32 cellular contexts compared by ENCODE assay signal in genomic region chr2:120389036-120389391, GRCh38. TPM values are rescaled to one million over a fixed set of nuclear protein-coding genes. Genes with fewer than 3 reads are reported as not detected.
DNase-seq lines count a peak whose midpoint lies in the region; ATAC-seq, FAIRE-seq and TF ChIP-seq lines count a peak whose summit lies in the region.
"Had no signal": no experiment of that assay in that cellular context is flagged by ENCODE, and none has a peak within 500 bp of the region (broad histone marks: within the 10 kb centered on the region; RNA-seq: fewer than 3 reads in every experiment).

No MANE protein-coding gene starts in this region.

- peak; percentile 4 for DNase-seq in activated CD4-positive, alpha-beta memory T cell treated with anti-CD3 and anti-CD28 coated beads for 36 hours
- no peak for DNase-seq in activated CD4-positive, alpha-beta memory T cell treated with anti-CD3 and anti-CD28 coated beads, Interleukin-2, amount 10 ng/mL, durations not matched to agents 7 days and 5 days
- DNase-seq in activated B cell treated with CpG ODN at 0.5 μM for 24 hours (peak; percentile 7), HepG2 (ENCODE audit: low spot score) (no peak), stomach (peak; percentile 3), amniotic stem cell (lab: John Stamatoyannopoulos, UW) (no peak), smooth muscle cell (lab: John Stamatoyannopoulos, UW; ENCODE audit: unreplicated experiment) (no peak)
- DNase-seq in activated CD4-positive, alpha-beta T cell treated with anti-CD3 and anti-CD28 coated beads, Interleukin-2, amount 10 ng/mL, durations not matched to agents 7 days and 5 days = no peak
- DNase-seq: 8988T; activated CD4-positive, alpha-beta T cell treated with anti-CD3 and anti-CD28 coated beads for 1 hour; activated CD8-positive, alpha-beta memory T cell treated with anti-CD3 and anti-CD28 coated beads for 24 hours; activated naive CD4-positive, alpha-beta T cell treated with anti-CD3 and anti-CD28 coated beads for 36 hours; CD4-positive, CD25-positive, alpha-beta regulatory T cell; effector memory CD8-positive, alpha-beta T cell; KG1; MG63; midbrain; naive thymus-derived CD4-positive, alpha-beta T cell; NCI-H2081 treated with DMSO at 0.1 percent for 48 hours; NCI-H345; NCI-H774; occipital lobe; RPMI8226; small intestine; stimulated activated CD4-positive, alpha-beta T cell treated with anti-CD3 and anti-CD28 coated beads, Interleukin-2, amount 100 ng/mL, for 48 hours had no signal

- intact Hi-C loops in activated CD4-positive, alpha-beta memory T cell treated with anti-CD3 and anti-CD28 coated beads for 36 hours (cut with micrococcal nuclease) = no loop called here
- intact Hi-C loops in activated B cell treated with CpG ODN at 0.5 μM for 24 hours (cut with micrococcal nuclease) (no loop called here), HepG2 (cut with micrococcal nuclease; ENCODE audit: unreplicated experiment) (no loop called here), stomach (cut with DNase I; ENCODE audit: low total_unique reads) (no loop called here)

- TF ChIP-seq RAD21 in HepG2 (CRISPR knock-in tag; IDR thresholded peaks at IDR 0.05) = no peak

- 49% methylated on average over 9 of the region's 9 CpGs for WGBS in HepG2 (ENCODE audit: low lambda C conversion rate)
- WGBS in stomach, 5 donors = 48 to 74% (median 66%) methylated on average over 7 to 9 of the region's 9 CpGs
- 85% methylated on average over 8 of the region's 9 CpGs for WGBS in smooth muscle cell (ENCODE audit: low lambda C conversion rate)

- H3K9me3 Mint-ChIP-seq in activated CD4-positive, alpha-beta memory T cell treated with anti-CD3 and anti-CD28 coated beads for 36 hours = peaks cover 2% of the 10 kb centered on the region
- H3K9me3 Mint-ChIP-seq in activated CD4-positive, alpha-beta memory T cell treated with anti-CD3 and anti-CD28 coated beads, Interleukin-2, amount 10 ng/mL, durations not matched to agents 7 days and 5 days = no peaks in the 10 kb centered on the region
- no peaks in the 10 kb centered on the region for H3K9me3 Mint-ChIP-seq in activated B cell treated with CpG ODN at 0.5 μM for 24 hours
- H3K9me3 Mint-ChIP-seq in activated CD4-positive, alpha-beta T cell treated with anti-CD3 and anti-CD28 coated beads, Interleukin-2, amount 10 ng/mL, durations not matched to agents 7 days and 5 days = no peaks in the 10 kb centered on the region
- H3K9me3 Mint-ChIP-seq: activated naive CD4-positive, alpha-beta T cell treated with anti-CD3 and anti-CD28 coated beads for 36 hours; activated T-cell treated with anti-CD3 and anti-CD28 coated beads, Interleukin-2, amount 50 U/mL, for 24 hours; effector memory CD8-positive, alpha-beta T cell had no signal

- POLR2A ChIA-PET in activated CD4-positive, alpha-beta memory T cell treated with anti-CD3 and anti-CD28 coated beads for 36 hours (lab: Charles Lee) = no interaction called here
- POLR2A ChIA-PET in activated CD4-positive, alpha-beta memory T cell treated with anti-CD3 and anti-CD28 coated beads, Interleukin-2, amount 10 ng/mL, durations not matched to agents 7 days and 5 days (lab: Charles Lee) = no interaction called here
- POLR2A ChIA-PET in activated B cell treated with CpG ODN at 0.5 μM for 24 hours (lab: Charles Lee) = no interaction called here
- POLR2A ChIA-PET in HepG2 (lab: Yijun Ruan, JAX) = interaction anchor here (1.0 kb wide), 1 partner anchor 10 kb away, joined by 3 read pairs; no protein-coding TSS in a partner anchor
- POLR2A ChIA-PET in activated CD4-positive, alpha-beta T cell treated with anti-CD3 and anti-CD28 coated beads, Interleukin-2, amount 10 ng/mL, durations not matched to agents 7 days and 5 days (lab: Charles Lee) = no interaction called here

- H3K79me2 ChIP-seq in HepG2 (ENCODE audit: insufficient read depth, low read length) = no peaks in the 10 kb centered on the region
- H3K79me2 ChIP-seq in smooth muscle cell (ENCODE audit: low read depth) = no peaks in the 10 kb centered on the region

- ATAC-seq in activated B cell treated with CpG ODN at 0.5 μM for 24 hours (ENCODE audit: low read depth) (no peak), HepG2 (no peak)
- ATAC-seq: effector memory CD8-positive, alpha-beta T cell; HCT116; left colon; naive thymus-derived CD4-positive, alpha-beta T cell; T-helper 17 cell had no signal

- H3K27me3 Mint-ChIP-seq in activated CD4-positive, alpha-beta memory T cell treated with anti-CD3 and anti-CD28 coated beads for 36 hours = peaks cover 2% of the 10 kb centered on the region
- no peaks in the 10 kb centered on the region for H3K27me3 Mint-ChIP-seq in activated CD4-positive, alpha-beta memory T cell treated with anti-CD3 and anti-CD28 coated beads, Interleukin-2, amount 10 ng/mL, durations not matched to agents 7 days and 5 days
- H3K27me3 Mint-ChIP-seq in activated B cell treated with CpG ODN at 0.5 μM for 24 hours = peaks cover 12% of the 10 kb centered on the region
- H3K27me3 Mint-ChIP-seq in activated CD4-positive, alpha-beta T cell treated with anti-CD3 and anti-CD28 coated beads, Interleukin-2, amount 10 ng/mL, durations not matched to agents 7 days and 5 days = no peaks in the 10 kb centered on the region
- H3K27me3 Mint-ChIP-seq: activated T-cell treated with anti-CD3 and anti-CD28 coated beads, Interleukin-2, amount 50 U/mL, for 24 hours; CD4-positive, CD25-positive, alpha-beta regulatory T cell had no signal

- TF ChIP-seq EP300 in HepG2 (IDR thresholded peaks at IDR 0.05; ENCODE audit: low read depth in 2 of 2, low read length in 2 of 2) (no peak), HepG2 (CRISPR knock-in tag; IDR thresholded peaks at IDR 0.05; ENCODE audit: borderline replicate concordance) (no peak), stomach (IDR thresholded peaks at IDR 0.05) (no peak)

- BruUV-seq in HepG2 (replicated peaks; lab: Mats Ljungman, UMichigan) = no TSS peak

- no peak for FAIRE-seq in HepG2 (lab: Jason Lieb, UNC)
- FAIRE-seq: bronchial epithelial cell, small intestine had no signal

- H3F3A ChIP-seq in smooth muscle cell (ENCODE audit: low read depth) = no peaks in the 10 kb centered on the region

- no peak overlapping the region for H3K4me3 ChIP-seq in HepG2 (replicated peaks in 1 of 3; ENCODE audit: insufficient read depth in 1 of 3, low read depth in 2 of 3, low read length in 3 of 3)
- no peak overlapping the region for H3K4me3 ChIP-seq in stomach
- H3K4me3 ChIP-seq in smooth muscle cell = no peak overlapping the region
- H3K4me3 ChIP-seq: coronary artery, MG63, SK-N-MC had no signal

- CTCF ChIA-PET in activated CD4-positive, alpha-beta memory T cell treated with anti-CD3 and anti-CD28 coated beads for 36 hours (lab: Charles Lee) = no interaction called here
- CTCF ChIA-PET in activated CD4-positive, alpha-beta memory T cell treated with anti-CD3 and anti-CD28 coated beads, Interleukin-2, amount 10 ng/mL, durations not matched to agents 7 days and 5 days (lab: Charles Lee) = no interaction called here
- CTCF ChIA-PET in activated B cell treated with CpG ODN at 0.5 μM for 24 hours (lab: Charles Lee) (no interaction called here), HepG2 (lab: Yijun Ruan, JAX; ENCODE audit: low intra/inter-chr PET ratio, low total read pairs) (no interaction called here)
- CTCF ChIA-PET in activated CD4-positive, alpha-beta T cell treated with anti-CD3 and anti-CD28 coated beads, Interleukin-2, amount 10 ng/mL, durations not matched to agents 7 days and 5 days (lab: Charles Lee) = no interaction called here

- no peaks in the 10 kb centered on the region for H3K9me3 ChIP-seq in HepG2 (ENCODE audit: low read length)
- peaks cover 0 to 6% (median 0%) of the 10 kb centered on the region in 4 donors for H3K9me3 ChIP-seq in stomach
- H3K9me3 ChIP-seq in smooth muscle cell (replicated peaks; ENCODE audit: low read depth) = no peaks in the 10 kb centered on the region
- H3K9me3 ChIP-seq: MG63 had no signal

- no peak overlapping the region for H3K27ac Mint-ChIP-seq in activated CD4-positive, alpha-beta memory T cell treated with anti-CD3 and anti-CD28 coated beads for 36 hours
- no peak overlapping the region for H3K27ac Mint-ChIP-seq in activated CD4-positive, alpha-beta memory T cell treated with anti-CD3 and anti-CD28 coated beads, Interleukin-2, amount 10 ng/mL, durations not matched to agents 7 days and 5 days
- no peak overlapping the region for H3K27ac Mint-ChIP-seq in activated B cell treated with CpG ODN at 0.5 μM for 24 hours
- H3K27ac Mint-ChIP-seq in activated CD4-positive, alpha-beta T cell treated with anti-CD3 and anti-CD28 coated beads, Interleukin-2, amount 10 ng/mL, durations not matched to agents 7 days and 5 days = no peak overlapping the region
- H3K27ac Mint-ChIP-seq: activated naive CD4-positive, alpha-beta T cell treated with anti-CD3 and anti-CD28 coated beads for 36 hours; activated T-cell treated with anti-CD3 and anti-CD28 coated beads, Interleukin-2, amount 50 U/mL, for 24 hours; CD4-positive, CD25-positive, alpha-beta regulatory T cell; effector memory CD8-positive, alpha-beta T cell; naive thymus-derived CD4-positive, alpha-beta T cell; T-helper 17 cell had no signal

- H3K4me2 ChIP-seq in HepG2 (ENCODE audit: low read depth, low read length) (no peak overlapping the region), smooth muscle cell (no peak overlapping the region)

- H3K36me3 ChIP-seq in HepG2 (replicated peaks in 1 of 2; ENCODE audit: control insufficient read depth in 1 of 2, insufficient read depth in 2 of 2, low read length in 2 of 2) (no peaks in the 10 kb centered on the region), stomach (no peaks in the 10 kb centered on the region), smooth muscle cell (ENCODE audit: low read depth) (no peaks in the 10 kb centered on the region)
- H3K36me3 ChIP-seq: MG63 had no signal

- H3K4me1 Mint-ChIP-seq in activated CD4-positive, alpha-beta memory T cell treated with anti-CD3 and anti-CD28 coated beads for 36 hours (ENCODE audit: low read depth) = no peaks in the 10 kb centered on the region
- no peaks in the 10 kb centered on the region for H3K4me1 Mint-ChIP-seq in activated CD4-positive, alpha-beta memory T cell treated with anti-CD3 and anti-CD28 coated beads, Interleukin-2, amount 10 ng/mL, durations not matched to agents 7 days and 5 days
- no peaks in the 10 kb centered on the region for H3K4me1 Mint-ChIP-seq in activated B cell treated with CpG ODN at 0.5 μM for 24 hours
- no peaks in the 10 kb centered on the region for H3K4me1 Mint-ChIP-seq in activated CD4-positive, alpha-beta T cell treated with anti-CD3 and anti-CD28 coated beads, Interleukin-2, amount 10 ng/mL, durations not matched to agents 7 days and 5 days
- H3K4me1 Mint-ChIP-seq: CD4-positive, CD25-positive, alpha-beta regulatory T cell; T-helper 17 cell had no signal

- peaks cover 2% of the 10 kb centered on the region; the same call in 1 of the 2 replicates for H4K20me1 ChIP-seq in HepG2 (ENCODE audit: insufficient read depth, low read length)
- no peaks in the 10 kb centered on the region for H4K20me1 ChIP-seq in smooth muscle cell (ENCODE audit: low read depth)

- H3K36me3 Mint-ChIP-seq in activated CD4-positive, alpha-beta memory T cell treated with anti-CD3 and anti-CD28 coated beads for 36 hours = no peaks in the 10 kb centered on the region
- no peaks in the 10 kb centered on the region for H3K36me3 Mint-ChIP-seq in activated CD4-positive, alpha-beta memory T cell treated with anti-CD3 and anti-CD28 coated beads, Interleukin-2, amount 10 ng/mL, durations not matched to agents 7 days and 5 days (ENCODE audit: low read depth)
- H3K36me3 Mint-ChIP-seq in activated B cell treated with CpG ODN at 0.5 μM for 24 hours (ENCODE audit: low read depth) = no peaks in the 10 kb centered on the region
- no peaks in the 10 kb centered on the region for H3K36me3 Mint-ChIP-seq in activated CD4-positive, alpha-beta T cell treated with anti-CD3 and anti-CD28 coated beads, Interleukin-2, amount 10 ng/mL, durations not matched to agents 7 days and 5 days (ENCODE audit: low read depth)
- H3K36me3 Mint-ChIP-seq: CD4-positive, CD25-positive, alpha-beta regulatory T cell; naive thymus-derived CD4-positive, alpha-beta T cell had no signal

- peaks cover 22% of the 10 kb centered on the region for H3K4me1 ChIP-seq in HepG2 (ENCODE audit: insufficient read depth, low read length)
- H3K4me1 ChIP-seq in stomach = no peaks in the 10 kb centered on the region
- no peaks in the 10 kb centered on the region for H3K4me1 ChIP-seq in smooth muscle cell (ENCODE audit: low read depth)

- no peak overlapping the region for H3K4me3 Mint-ChIP-seq in activated CD4-positive, alpha-beta memory T cell treated with anti-CD3 and anti-CD28 coated beads for 36 hours
- H3K4me3 Mint-ChIP-seq in activated CD4-positive, alpha-beta memory T cell treated with anti-CD3 and anti-CD28 coated beads, Interleukin-2, amount 10 ng/mL, durations not matched to agents 7 days and 5 days = no peak overlapping the region
- H3K4me3 Mint-ChIP-seq in activated B cell treated with CpG ODN at 0.5 μM for 24 hours = no peak overlapping the region
- no peak overlapping the region for H3K4me3 Mint-ChIP-seq in activated CD4-positive, alpha-beta T cell treated with anti-CD3 and anti-CD28 coated beads, Interleukin-2, amount 10 ng/mL, durations not matched to agents 7 days and 5 days
- H3K4me3 Mint-ChIP-seq: activated naive CD4-positive, alpha-beta T cell treated with anti-CD3 and anti-CD28 coated beads for 36 hours; activated T-cell treated with anti-CD3 and anti-CD28 coated beads, Interleukin-2, amount 50 U/mL, for 24 hours; CD4-positive, CD25-positive, alpha-beta regulatory T cell; effector memory CD8-positive, alpha-beta T cell; naive thymus-derived CD4-positive, alpha-beta T cell; T-helper 17 cell had no signal

- H3K9ac ChIP-seq in HepG2 (ENCODE audit: insufficient read depth, low read depth, low read length) (no peak overlapping the region), smooth muscle cell (ENCODE audit: low read depth) (no peak overlapping the region)

- in situ Hi-C loops in HepG2 (cut with HindIII; ENCODE audit: extremely low pct_ligation_motif_present, low pct_unique_long_range_greater_than_20kb) = no loop called here

- H2AFZ ChIP-seq in HepG2 (ENCODE audit: low read length) (no peak overlapping the region), smooth muscle cell (ENCODE audit: low read depth) (no peak overlapping the region)

- TF ChIP-seq CTCF in activated B cell treated with CpG ODN at 0.5 μM for 24 hours (IDR thresholded peaks at IDR 0.05) = no peak
- no peak for TF ChIP-seq CTCF in HepG2 (CRISPR knock-in tag; IDR thresholded peaks at IDR 0.05)
- TF ChIP-seq CTCF in stomach (IDR thresholded peaks at IDR 0.05) = no peak
- TF ChIP-seq CTCF in smooth muscle cell (IDR thresholded peaks at IDR 0.05; ENCODE audit: borderline replicate concordance, insufficient read depth, poor library complexity, severe bottlenecking) = no peak

- TF ChIP-seq POLR2A in HepG2 (IDR thresholded peaks at IDR 0.05; ENCODE audit: insufficient read depth in 1 of 2, low read depth in 2 of 2, low read length in 2 of 2) (no peak), stomach (IDR thresholded peaks at IDR 0.05) (no peak)

- H3K27ac ChIP-seq in HepG2 (ENCODE audit: extremely low read length, insufficient read depth, low read length) (no peak overlapping the region), stomach (no peak overlapping the region), smooth muscle cell (ENCODE audit: low read depth) (no peak overlapping the region)
- H3K27ac ChIP-seq: coronary artery, SK-N-MC had no signal

- H3K27me3 ChIP-seq in HepG2 (ENCODE audit: control insufficient read depth in 1 of 2, insufficient read depth in 2 of 2, low read length in 2 of 2) = no peaks in the 10 kb centered on the region; a peak in 2 of 5 replicates
- H3K27me3 ChIP-seq in stomach = peaks cover 0 to 29% (median 9%) of the 10 kb centered on the region in 3 donors
- H3K27me3 ChIP-seq in smooth muscle cell (ENCODE audit: low read depth) = peaks cover 15% of the 10 kb centered on the region
- H3K27me3 ChIP-seq: MG63 had no signal

RNA-seq across cellular contexts. Expression of gene INHBB, which starts 43.1 kb away (rescaled TPM):
- not detected for total RNA-seq in activated CD4-positive, alpha-beta memory T cell treated with anti-CD3 and anti-CD28 coated beads for 36 hours
- total RNA-seq in activated CD4-positive, alpha-beta memory T cell treated with anti-CD3 and anti-CD28 coated beads, Interleukin-2, amount 10 ng/mL, durations not matched to agents 7 days and 5 days = not detected
- total RNA-seq in activated B cell treated with CpG ODN at 0.5 μM for 24 hours (not detected in 2 replicates), HepG2 (2016; rRNA removed; fragmentation: Illumina TruSeq; extraction: Trizol) (0.17 and 0.20 TPM in 2 replicates), stomach (1 to 10 TPM in 2 of 5 donors, under 1 TPM in 2, not detected in 1; 0.37 to 7.2 (median 1.5) TPM), smooth muscle cell (0.09 TPM in 1 of 2 replicates, not detected in the other)
- total RNA-seq in HepG2 (2016; cell fraction: cytosol; rRNA removed; fragmentation: Illumina TruSeq; extraction: Trizol; ENCODE audit: low read depth) = not detected in 2 replicates
- 0.09 and 0.19 TPM in 2 replicates for total RNA-seq in HepG2 (2016; cell fraction: insoluble cytoplasmic fraction; rRNA removed; fragmentation: Illumina TruSeq; extraction: Trizol)
- total RNA-seq in HepG2 (2016; cell fraction: membrane; rRNA removed; fragmentation: Illumina TruSeq; extraction: Trizol) = 0.09 and 0.10 TPM in 2 replicates
- total RNA-seq in HepG2 (2016; cell fraction: nucleus; rRNA removed; fragmentation: Illumina TruSeq; extraction: Trizol) = 0.40 and 0.47 TPM in 2 replicates
- polyA plus RNA-seq in HepG2 (2011; rRNA removed) (1.7 and 2.4 TPM in 2 replicates), stomach (1 to 10 TPM in 1 of 3 donors, under 1 TPM in 2; 0.37 to 1.9 (median 0.61) TPM), smooth muscle cell (0.06 and 0.53 TPM in 2 replicates)
- 2.2 and 2.3 TPM in 2 replicates for polyA plus RNA-seq in HepG2 (2011; cell fraction: cytosol; rRNA removed)
- polyA plus RNA-seq in HepG2 (2011; cell fraction: nucleus; rRNA removed) = 2.0 and 2.4 TPM in 2 replicates
- 0.34 and 0.88 TPM in 2 replicates for polyA plus RNA-seq in HepG2 (2012)
- 0.05 TPM in 1 of 2 replicates, not detected in the other for polyA plus RNA-seq in HepG2 (2016; cell fraction: cytosol; fragmentation: Illumina TruSeq; extraction: Trizol; ENCODE audit: low read depth)
- polyA plus RNA-seq in HepG2 (2016; cell fraction: insoluble cytoplasmic fraction; fragmentation: Illumina TruSeq; extraction: Trizol; ENCODE audit: low read depth) = 0.10 and 0.17 TPM in 2 replicates
- polyA plus RNA-seq in HepG2 (2016; cell fraction: membrane; fragmentation: Illumina TruSeq; extraction: Trizol; ENCODE audit: low read depth) = 0.06 TPM in 2 replicates
- polyA plus RNA-seq in HepG2 (2016; cell fraction: nucleus; fragmentation: Illumina TruSeq; extraction: Trizol; ENCODE audit: insufficient read depth, low read depth) = 0.37 and 0.68 TPM in 2 replicates
- polyA minus RNA-seq in HepG2 (2011; rRNA and poly(A)+ RNA removed; ENCODE audit: low replicate concordance) = 4.0 TPM in 1 of 2 replicates, not detected in the other
- 2.7 TPM in 2 replicates for polyA minus RNA-seq in HepG2 (2011; cell fraction: cytosol; rRNA and poly(A)+ RNA removed)
- polyA minus RNA-seq in HepG2 (2011; cell fraction: nucleus; rRNA and poly(A)+ RNA removed) = 0.90 and 1.1 TPM in 2 replicates
- not detected for total RNA-seq in activated CD4-positive, alpha-beta T cell treated with anti-CD3 and anti-CD28 coated beads, Interleukin-2, amount 10 ng/mL, durations not matched to agents 7 days and 5 days
- total RNA-seq: activated naive CD4-positive, alpha-beta T cell treated with anti-CD3 and anti-CD28 coated beads for 36 hours; CD4-positive, CD25-positive, alpha-beta regulatory T cell; naive thymus-derived CD4-positive, alpha-beta T cell; T-helper 17 cell had no signal
- polyA plus RNA-seq: CD4-positive, CD25-positive, alpha-beta regulatory T cell; naive thymus-derived CD4-positive, alpha-beta T cell had no signal

Comparison
In these comparisons a context has a peak if more than half of its experiments do, and no peak if none do; other contexts are left out.
1. DNase-seq: peak in activated CD4-positive, alpha-beta memory T cell treated with anti-CD3 and anti-CD28 coated beads for 36 hours (single experiment), activated B cell treated with CpG ODN at 0.5 μM for 24 hours (single experiment) and stomach (single experiment); none in activated CD4-positive, alpha-beta memory T cell treated with anti-CD3 and anti-CD28 coated beads, Interleukin-2, amount 10 ng/mL, durations not matched to agents 7 days and 5 days (single experiment), HepG2 (single experiment), activated CD4-positive, alpha-beta T cell treated with anti-CD3 and anti-CD28 coated beads, Interleukin-2, amount 10 ng/mL, durations not matched to agents 7 days and 5 days (single experiment), amniotic stem cell (single experiment) and smooth muscle cell (single experiment).